Comparison of ENCODE assay signal across 30 cellular contexts in genomic region chr4:42234817-42235216, GRCh38.
"Had no signal": no experiment of that assay in that cellular context is flagged by ENCODE, and none has a peak within 500 bp of the region (broad histone marks: within the 10 kb centered on the region; RNA-seq: fewer than 3 reads in every experiment).

No MANE protein-coding gene starts in this region.

- DNase-seq: activated CD4-positive, alpha-beta T cell treated with anti-CD3 and anti-CD28 coated beads for 4 hours; activated CD4-positive, alpha-beta T cell treated with anti-CD3 and anti-CD28 coated beads, Interleukin-2, amount 50 U/mL, for 4 hours; activated naive CD4-positive, alpha-beta T cell; activated T-cell treated with anti-CD3 and anti-CD28 coated beads for 4 hours; activated T-cell treated with anti-CD3 and anti-CD28 coated beads, Interleukin-2, amount 50 U/mL, for 72 hours; central memory CD4-positive, alpha-beta T cell; foreskin fibroblast; head of caudate nucleus; hippocampal formation; left lung; lower lobe of right lung; mesenchymal stem cell; natural killer cell; occipital lobe; psoas muscle; sigmoid colon; small intestine; stimulated activated CD4-positive, alpha-beta T cell treated with anti-CD3 and anti-CD28 coated beads, Interleukin-1b, Interleukin-23, amount 100 ng/mL, for 48 hours; stimulated activated CD4-positive, alpha-beta T cell treated with anti-CD3 and anti-CD28 coated beads, Interleukin-4, amount 100 ng/mL, for 4 hours; stimulated activated CD8-positive, alpha-beta memory T cell treated with anti-CD3 and anti-CD28 coated beads, Interleukin-4, amount 100 ng/mL, for 48 hours; stomach; thyroid gland; upper lobe of left lung had no signal

- H3K4me1 Mint-ChIP-seq: natural killer cell; neural progenitor cell; stimulated activated memory B cell treated with anti-CD40 and anti-IgM and Interleukin-4, amounts not matched to agents 10 μg/mL and 1 μg/mL and 100 μg/mL, for 72 hours had no signal

- H3K27ac Mint-ChIP-seq: activated naive CD4-positive, alpha-beta T cell treated with anti-CD3 and anti-CD28 coated beads, Interleukin-2, amount 50 U/mL, for 72 hours; activated T-cell treated with anti-CD3 and anti-CD28 coated beads, Interleukin-2, amount 50 U/mL, for 72 hours; natural killer cell; neural progenitor cell; stimulated activated memory B cell treated with anti-CD40 and anti-IgM and Interleukin-4, amounts not matched to agents 10 μg/mL and 1 μg/mL and 100 μg/mL, for 72 hours had no signal

- H3K4me1 ChIP-seq: breast epithelium, left lung, lower lobe of right lung, parathyroid adenoma, psoas muscle, sigmoid colon, stomach, thyroid gland, upper lobe of left lung, vagina had no signal

- H3K9me3 Mint-ChIP-seq: activated naive CD4-positive, alpha-beta T cell treated with anti-CD3 and anti-CD28 coated beads, Interleukin-2, amount 50 U/mL, for 72 hours; activated T-cell treated with anti-CD3 and anti-CD28 coated beads, Interleukin-2, amount 50 U/mL, for 72 hours; natural killer cell; stimulated activated memory B cell treated with anti-CD40 and anti-IgM and Interleukin-4, amounts not matched to agents 10 μg/mL and 1 μg/mL and 100 μg/mL, for 72 hours had no signal

- H3K4me3 ChIP-seq: breast epithelium, left lung, lower lobe of right lung, neural progenitor cell, psoas muscle, sigmoid colon, stomach, thyroid gland, upper lobe of left lung, vagina had no signal

- H3K36me3 ChIP-seq: breast epithelium, left lung, lower lobe of right lung, neural progenitor cell, sigmoid colon, stomach, thyroid gland, upper lobe of left lung, vagina had no signal

- H3K27me3 ChIP-seq: breast epithelium, left lung, neural progenitor cell, sigmoid colon, stomach, thyroid gland, upper lobe of left lung, vagina had no signal

- H3K36me3 Mint-ChIP-seq: activated naive CD4-positive, alpha-beta T cell treated with anti-CD3 and anti-CD28 coated beads, Interleukin-2, amount 50 U/mL, for 72 hours; natural killer cell; neural progenitor cell; stimulated activated memory B cell treated with anti-CD40 and anti-IgM and Interleukin-4, amounts not matched to agents 10 μg/mL and 1 μg/mL and 100 μg/mL, for 72 hours had no signal

- H3K4me3 Mint-ChIP-seq: activated T-cell treated with anti-CD3 and anti-CD28 coated beads, Interleukin-2, amount 50 U/mL, for 72 hours; natural killer cell; neural progenitor cell; stimulated activated memory B cell treated with anti-CD40 and anti-IgM and Interleukin-4, amounts not matched to agents 10 μg/mL and 1 μg/mL and 100 μg/mL, for 72 hours had no signal

- ATAC-seq: activated naive CD4-positive, alpha-beta T cell treated with anti-CD3 and anti-CD28 coated beads, Interleukin-2, amount 50 U/mL, for 72 hours; activated T-cell treated with anti-CD3 and anti-CD28 coated beads, Interleukin-2, amount 50 U/mL, for 72 hours; esophagus mucosa; left lung; lower lobe of right lung; natural killer cell; psoas muscle; stimulated activated memory B cell treated with anti-CD40 and anti-IgM and Interleukin-4, amounts not matched to agents 10 μg/mL and 1 μg/mL and 100 μg/mL, for 72 hours had no signal

- H3K27me3 Mint-ChIP-seq: stimulated activated memory B cell treated with anti-CD40 and anti-IgM and Interleukin-4, amounts not matched to agents 10 μg/mL and 1 μg/mL and 100 μg/mL, for 72 hours had no signal

- H3K9me3 ChIP-seq: breast epithelium, left lung, lower lobe of right lung, psoas muscle, sigmoid colon, stomach, thyroid gland, upper lobe of left lung, vagina had no signal
